8 cellular contexts compared by ENCODE assay signal in genomic region chr7:139602143-139602722, GRCh38.
DNase-seq lines count a peak whose midpoint lies in the region; ATAC-seq, FAIRE-seq and TF ChIP-seq lines count a peak whose summit lies in the region.

No MANE protein-coding gene starts in this region.

- H3K36me3 Mint-ChIP-seq in activated naive CD4-positive, alpha-beta T cell treated with anti-CD3 and anti-CD28 coated beads, Interleukin-2, amount 10 ng/mL, durations not matched to agents 7 days and 5 days: peaks cover 8% of the 10 kb centered on the region

- H3K79me2 ChIP-seq in SK-N-SH (ENCODE audit: insufficient read depth): no peaks in the 10 kb centered on the region

- H3K4me1 ChIP-seq in SK-N-SH (ENCODE audit: control insufficient read depth in 1 of 2, insufficient read depth in 2 of 2, low read depth in 1 of 2, low read length in 1 of 2) (peaks cover 0 to 18% of the 10 kb centered on the region in 2 experiments; a peak in 1 of 4 replicates), pancreas (peaks cover 6 to 8% (median 7%) of the 10 kb centered on the region in 3 donors)

- H3K27ac Mint-ChIP-seq in activated naive CD4-positive, alpha-beta T cell treated with anti-CD3 and anti-CD28 coated beads, Interleukin-2, amount 10 ng/mL, durations not matched to agents 7 days and 5 days: no peak overlapping the region

- POLR2A ChIA-PET in SK-N-SH (lab: Yijun Ruan, JAX): interaction anchor here (0.5 kb wide), 2 partner anchors 14 to 43 kb away, joined by 3 read pairs; no protein-coding TSS in a partner anchor

- H3K27me3 ChIP-seq in SK-N-SH (ENCODE audit: insufficient read depth) (no peaks in the 10 kb centered on the region), pancreas (no peaks in the 10 kb centered on the region)

- H3F3A ChIP-seq in SK-N-SH (replicated peaks; ENCODE audit: insufficient read depth): peaks cover 4% of the 10 kb centered on the region

- no peak overlapping the region for H3K4me2 ChIP-seq in SK-N-SH

- peak; percentile 76 for TF ChIP-seq RAD21 in SK-N-SH (IDR thresholded peaks at IDR 0.05; ENCODE audit: low read length)

- peak in 3 of 4 donors; percentile 66 to 72 (median 70) for ATAC-seq in pancreas

- intact Hi-C loops in pancreas (cut with DNase I): no loop called here

- no peak overlapping the region for H2AFZ ChIP-seq in SK-N-SH (ENCODE audit: low read depth)

- H4K20me1 ChIP-seq in SK-N-SH (ENCODE audit: insufficient read depth): no peaks in the 10 kb centered on the region

- H3K27ac ChIP-seq in SK-N-SH (ENCODE audit: low read depth in 2 of 2, low read length in 1 of 2) (no peak overlapping the region), pancreas (no peak overlapping the region)

- TF ChIP-seq CTCF in SK-N-SH (IDR thresholded peaks at IDR 0.05) (peak; percentile 86), fibroblast of mammary gland (conservative IDR thresholded peaks at IDR 0.05; ENCODE audit: control insufficient read depth, insufficient read depth, low read depth, low read length) (peak; percentile 54), pancreas (IDR thresholded peaks at IDR 0.05) (peak in 2 of 4 donors; percentile 19 to 22)

- 82% methylated on average over 7 of the region's 7 CpGs for WGBS in SK-N-SH (ENCODE audit: low lambda C conversion rate)
- WGBS in pancreas, 2 donors: 81 to 83% methylated on average over 7 of the region's 7 CpGs

- no peaks in the 10 kb centered on the region for H3K9me2 ChIP-seq in SK-N-SH

- FAIRE-seq in G401.6 (lab: Jason Lieb, UNC): peak; percentile 31
- FAIRE-seq in pancreas (lab: Jason Lieb, UNC): no peak

- no peaks in the 10 kb centered on the region for H3K27me3 Mint-ChIP-seq in activated naive CD4-positive, alpha-beta T cell treated with anti-CD3 and anti-CD28 coated beads, Interleukin-2, amount 10 ng/mL, durations not matched to agents 7 days and 5 days

- DNase-seq in Kasumi-1 (lab: John Stamatoyannopoulos, UW) (peak; percentile 78 to 84), SK-N-SH (peak; percentile 65), fibroblast of mammary gland (ENCODE audit: low read depth) (peak; percentile 50), pancreas (no peak), activated gamma-delta T cell treated with Interleukin-2 at 50 U/mL for 16 hours (no peak), GM19240 (ENCODE audit: insufficient read length, low spot score) (no peak)
- DNase-seq in activated naive CD4-positive, alpha-beta T cell treated with anti-CD3 and anti-CD28 coated beads, Interleukin-2, amount 10 ng/mL, durations not matched to agents 7 days and 5 days: no peak

- H3K9ac ChIP-seq in SK-N-SH: no peak overlapping the region

- H3K4me3 Mint-ChIP-seq in activated naive CD4-positive, alpha-beta T cell treated with anti-CD3 and anti-CD28 coated beads, Interleukin-2, amount 10 ng/mL, durations not matched to agents 7 days and 5 days: no peak overlapping the region

- no peak for TF ChIP-seq EP300 in SK-N-SH (IDR thresholded peaks at IDR 0.05; ENCODE audit: borderline replicate concordance in 1 of 2, low read depth in 1 of 2, low read length in 1 of 2)

- H3K9me3 Mint-ChIP-seq in activated naive CD4-positive, alpha-beta T cell treated with anti-CD3 and anti-CD28 coated beads, Interleukin-2, amount 10 ng/mL, durations not matched to agents 7 days and 5 days: peaks cover 4% of the 10 kb centered on the region

- CTCF ChIA-PET in SK-N-SH (lab: Yijun Ruan, JAX): interaction anchor here (0.6 to 3.1 kb wide), 48 partner anchors 8 to 438 kb away, joined by 3 to 39 read pairs (median 4); partner anchors contain the start of gene HIPK2
- CTCF ChIA-PET in activated naive CD4-positive, alpha-beta T cell treated with anti-CD3 and anti-CD28 coated beads, Interleukin-2, amount 10 ng/mL, durations not matched to agents 7 days and 5 days (lab: Charles Lee): interaction anchor here (0.8 to 3.4 kb wide), 21 partner anchors 8 to 408 kb away, joined by 3 to 29 read pairs (median 5); no protein-coding TSS in a partner anchor

- H3K4me3 ChIP-seq in SK-N-SH (ENCODE audit: low read depth in 2 of 2, low read length in 1 of 2) (no peak overlapping the region), fibroblast of mammary gland (ENCODE audit: control insufficient read depth, low read depth, low read length) (no peak overlapping the region), pancreas (no peak overlapping the region)

- H3K9me3 ChIP-seq in SK-N-SH (no peaks in the 10 kb centered on the region), pancreas (no peaks in the 10 kb centered on the region)

- H3K36me3 ChIP-seq in SK-N-SH (replicated peaks in 1 of 2; ENCODE audit: control insufficient read depth in 1 of 2, insufficient read depth in 2 of 2, low read length in 1 of 2) (peaks cover 69 to 78% of the 10 kb centered on the region in 2 experiments), pancreas (peaks cover 0 to 35% (median 3%) of the 10 kb centered on the region in 3 donors)

- H3K4me1 Mint-ChIP-seq in activated naive CD4-positive, alpha-beta T cell treated with anti-CD3 and anti-CD28 coated beads, Interleukin-2, amount 10 ng/mL, durations not matched to agents 7 days and 5 days: no peaks in the 10 kb centered on the region

TF ChIP-seq in SK-N-SH, 30 proteins besides CTCF, POLR2A, EP300 and RAD21:
- TF ChIP-seq GATA2 (CRISPR knock-in tag; IDR thresholded peaks at IDR 0.05) (no peak), FOSL2 (IDR thresholded peaks at IDR 0.05; ENCODE audit: borderline replicate concordance, low read depth) (no peak), SMC3 (IDR thresholded peaks at IDR 0.05; ENCODE audit: low read depth, low read length) (peak; percentile 68), MAX (IDR thresholded peaks at IDR 0.05; ENCODE audit: low read depth) (no peak), JUND (IDR thresholded peaks at IDR 0.05) (no peak), ELF1 (IDR thresholded peaks at IDR 0.05) (no peak)
TF ChIP-seq in SK-N-SH: peak in this region for 1.

Comparison
In these comparisons a context has a peak if more than half of its experiments do, and no peak if none do; other contexts are left out.
1. DNase-seq: peak in Kasumi-1 (2 of 2), SK-N-SH (single experiment) and fibroblast of mammary gland (single experiment); none in pancreas (0 of 6), activated naive CD4-positive, alpha-beta T cell treated with anti-CD3 and anti-CD28 coated beads, Interleukin-2, amount 10 ng/mL, durations not matched to agents 7 days and 5 days (single experiment), activated gamma-delta T cell treated with Interleukin-2 at 50 U/mL for 16 hours (single experiment) and GM19240 (single experiment).